1 cellular context compared by ENCODE assay signal in genomic region chr14:102390486-102390885, GRCh38.
A peak's percentile ranks its signal among the peaks of the same experiment; 100 is the strongest.
TF ChIP-seq lines count a peak whose summit lies in the region.

No MANE protein-coding gene starts in this region.

TF ChIP-seq in HepG2, 621 proteins besides CTCF, POLR2A, EP300 and RAD21:
- 0 out of 2 replicates have a peak, but pooled peaks have one; percentile 25 for TF ChIP-seq ARID3A (IDR thresholded peaks at IDR 0.05; ENCODE audit: low read depth, low read length)
- no peak for TF ChIP-seq ZEB1 (IDR thresholded peaks at IDR 0.05; ENCODE audit: insufficient replicate concordance, low read depth)
